In genomic region chr5:157731272-157732129, GRCh38 we compare ENCODE assay signal across 8 cellular contexts. TPM values are rescaled to one million over a fixed set of nuclear protein-coding genes. Genes with fewer than 3 reads are reported as not detected.
A peak's percentile ranks its signal among the peaks of the same experiment; 100 is the strongest.
DNase-seq lines count a peak whose midpoint lies in the region; ATAC-seq and TF ChIP-seq lines count a peak whose summit lies in the region.

TSS of gene THG1L (plus strand) at chr5:157731420. CDS start at chr5:157731441, 21 bp downstream.

- no peaks in the 10 kb centered on the region for H3K79me2 ChIP-seq in KMS-11 (ENCODE audit: insufficient read depth, low read depth)

- H3K9me3 ChIP-seq in Peyer's patch (no peaks in the 10 kb centered on the region), muscle layer of duodenum (ENCODE audit: control insufficient read depth in 1 of 2, low read length in 2 of 2) (no peaks in the 10 kb centered on the region)

- DNase-seq in DMS53 treated with DMSO at 0.1 percent for 48 hours (lab: John Stamatoyannopoulos, UW; ENCODE audit: unreplicated experiment) (peak; percentile 97), Peyer's patch (peak; percentile 99)
- DNase-seq in activated T-cell treated with anti-CD3 and anti-CD28 coated beads, Interleukin-2, amount 50 U/mL, for 48 hours: peak; percentile 100
- DNase-seq in stimulated activated CD8-positive, alpha-beta memory T cell treated with anti-CD3 and anti-CD28 coated beads, Interleukin-7, amount 100 ng/mL, for 4 hours (ENCODE audit: low read depth in 2 of 2): peak; percentile 94 to 98

- no peaks in the 10 kb centered on the region for H4K20me1 ChIP-seq in KMS-11 (ENCODE audit: insufficient read depth)

- no peak for TF ChIP-seq CTCF in KMS-11 (conservative IDR thresholded peaks at IDR 0.05; ENCODE audit: low read depth, low read length)
- TF ChIP-seq CTCF in Peyer's patch (IDR thresholded peaks at IDR 0.05): no peak

- peak within 1 kb of the TSS; percentile 68 for H2AFZ ChIP-seq in KMS-11 (ENCODE audit: low read depth)

- no peak within 1 kb of the TSS for H3K4me3 ChIP-seq in KMS-11 (IDR thresholded peaks at IDR 0.05; ENCODE audit: insufficient read depth, low read depth, low read length)
- peak within 1 kb of the TSS; percentile 66 to 88 (median 76) for H3K4me3 ChIP-seq in Peyer's patch
- H3K4me3 ChIP-seq in muscle layer of duodenum (ENCODE audit: low read depth in 1 of 2, low read length in 2 of 2): peak within 1 kb of the TSS; percentile 73 to 83

- TF ChIP-seq POLR2A in Peyer's patch (IDR thresholded peaks at IDR 0.05): peak; percentile 60 to 62

- H3K27ac ChIP-seq in KMS-11 (peak within 1 kb of the TSS; percentile 60), Peyer's patch (peak within 1 kb of the TSS; percentile 86 to 96 (median 90)), muscle layer of duodenum (ENCODE audit: low read length) (peak within 1 kb of the TSS; percentile 94)

- no peaks in the 10 kb centered on the region for H3K27me3 ChIP-seq in KMS-11 (ENCODE audit: insufficient read depth, low read depth)
- no peaks in the 10 kb centered on the region for H3K27me3 ChIP-seq in Peyer's patch
- no peaks in the 10 kb centered on the region for H3K27me3 ChIP-seq in muscle layer of duodenum (ENCODE audit: low read depth, low read length)

- H3K4me1 ChIP-seq in KMS-11 (ENCODE audit: low read depth, poor library complexity, severe bottlenecking): peaks cover 4% of the 10 kb centered on the region
- peaks cover 0 to 7% (median 2%) of the 10 kb centered on the region in 4 donors for H3K4me1 ChIP-seq in Peyer's patch
- H3K4me1 ChIP-seq in muscle layer of duodenum (ENCODE audit: control insufficient read depth in 1 of 2, insufficient read depth in 2 of 2, low read length in 2 of 2): peaks cover 0 to 9% of the 10 kb centered on the region in 2 donors

- H3K4me2 ChIP-seq in KMS-11: peak within 1 kb of the TSS; percentile 69

- H3K36me3 ChIP-seq in KMS-11 (ENCODE audit: insufficient read depth) (no peaks in the 10 kb centered on the region), Peyer's patch (peaks cover 0 to 32% (median 0%) of the 10 kb centered on the region in 3 donors), muscle layer of duodenum (ENCODE audit: control insufficient read depth in 1 of 2, insufficient read depth in 2 of 2, low read length in 2 of 2) (peaks cover 5 to 25% of the 10 kb centered on the region in 2 donors)

- ATAC-seq in GM21737 (IDR thresholded peaks at IDR 0.05; ENCODE audit: unreplicated experiment) (peak; percentile 91), esophagus mucosa (peak; percentile 100)

- H3K9ac ChIP-seq in KMS-11: peak within 1 kb of the TSS; percentile 46; the same call in 1 of the 2 replicates

RNA-seq across cellular contexts. Expression of gene THG1L, which starts in this region (rescaled TPM):
- total RNA-seq in Peyer's patch: 10 to 100 TPM in 2 of 4 donors, 1 to 10 TPM in 2; 4.0 to 29.7 (median 8.9) TPM
- 10.6 TPM for total RNA-seq in esophagus mucosa
